In genomic region chr11:85784907-85785306, GRCh38 we compare ENCODE assay signal across 2 cellular contexts.
TF ChIP-seq lines count a peak whose summit lies in the region.

No MANE protein-coding gene starts in this region.

TF ChIP-seq in WTC11, 78 proteins besides CTCF, POLR2A, EP300 and RAD21 (continued from another document):
- TF ChIP-seq ERG (CRISPR knock-in tag; IDR thresholded peaks at IDR 0.05) = no peak

TF ChIP-seq in HepG2, 621 proteins besides CTCF, POLR2A, EP300 and RAD21:
- TF ChIP-seq GRHL1 (CRISPR knock-in tag; conservative IDR thresholded peaks at IDR 0.05) (no peak), ARNT2 (CRISPR knock-in tag; IDR thresholded peaks at IDR 0.05; ENCODE audit: low read depth) (no peak), GABPB1 (CRISPR knock-in tag; IDR thresholded peaks at IDR 0.05) (no peak), RBM22 (optimal IDR thresholded peaks at IDR 0.05; ENCODE audit: low read length) (no peak), PBX3 (CRISPR knock-in tag; IDR thresholded peaks at IDR 0.05; ENCODE audit: borderline replicate concordance) (no peak), MED8 (CRISPR knock-in tag; IDR thresholded peaks at IDR 0.05; ENCODE audit: insufficient replicate concordance) (no peak), AHDC1 (CRISPR knock-in tag; IDR thresholded peaks at IDR 0.05; ENCODE audit: borderline replicate concordance) (no peak), NFRKB (IDR thresholded peaks at IDR 0.05) (no peak), HNRNPH1 (optimal IDR thresholded peaks at IDR 0.05; ENCODE audit: low read depth, low read length) (no peak), NR2F2 (IDR thresholded peaks at IDR 0.05; ENCODE audit: borderline replicate concordance, low read depth) (no peak)
